1 cellular context compared by ENCODE assay signal in the genomic region with DNA sequence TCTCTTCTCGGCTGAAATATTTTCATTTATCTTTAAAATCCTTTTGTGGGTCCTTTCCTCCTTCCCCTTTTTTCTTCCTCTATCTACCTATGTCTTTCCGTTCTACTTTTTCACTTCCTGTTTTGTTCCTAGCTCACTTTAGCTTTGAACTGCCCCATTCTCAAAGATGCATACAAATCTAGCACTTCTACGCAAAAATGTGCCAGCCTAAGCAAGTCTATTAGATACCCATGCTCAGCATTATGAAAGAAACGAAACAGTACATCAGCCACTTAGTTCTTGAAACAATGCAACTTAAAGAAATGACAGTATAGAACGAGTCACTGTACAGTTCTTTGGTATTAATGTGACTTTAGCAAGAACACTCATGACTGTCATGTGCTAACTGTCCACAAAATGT.
TF ChIP-seq lines count a peak whose summit lies in the region.

No MANE protein-coding gene starts in this region.

TF ChIP-seq in K562, 482 proteins besides CTCF, POLR2A, EP300 and RAD21 (continued from another document):
- TF ChIP-seq, protein P1, sequence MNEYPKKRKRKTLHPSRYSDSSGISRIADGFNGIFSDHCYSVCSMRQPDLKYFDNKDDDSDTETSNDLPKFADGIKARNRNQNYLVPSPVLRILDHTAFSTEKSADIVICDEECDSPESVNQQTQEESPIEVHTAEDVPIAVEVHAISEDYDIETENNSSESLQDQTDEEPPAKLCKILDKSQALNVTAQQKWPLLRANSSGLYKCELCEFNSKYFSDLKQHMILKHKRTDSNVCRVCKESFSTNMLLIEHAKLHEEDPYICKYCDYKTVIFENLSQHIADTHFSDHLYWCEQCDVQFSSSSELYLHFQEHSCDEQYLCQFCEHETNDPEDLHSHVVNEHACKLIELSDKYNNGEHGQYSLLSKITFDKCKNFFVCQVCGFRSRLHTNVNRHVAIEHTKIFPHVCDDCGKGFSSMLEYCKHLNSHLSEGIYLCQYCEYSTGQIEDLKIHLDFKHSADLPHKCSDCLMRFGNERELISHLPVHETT (CRISPR knock-in tag; conservative IDR thresholded peaks at IDR 0.05 in 1 of 2, IDR thresholded peaks at IDR 0.05 in 1 of 2): no peak
- TF ChIP-seq, protein P2, sequence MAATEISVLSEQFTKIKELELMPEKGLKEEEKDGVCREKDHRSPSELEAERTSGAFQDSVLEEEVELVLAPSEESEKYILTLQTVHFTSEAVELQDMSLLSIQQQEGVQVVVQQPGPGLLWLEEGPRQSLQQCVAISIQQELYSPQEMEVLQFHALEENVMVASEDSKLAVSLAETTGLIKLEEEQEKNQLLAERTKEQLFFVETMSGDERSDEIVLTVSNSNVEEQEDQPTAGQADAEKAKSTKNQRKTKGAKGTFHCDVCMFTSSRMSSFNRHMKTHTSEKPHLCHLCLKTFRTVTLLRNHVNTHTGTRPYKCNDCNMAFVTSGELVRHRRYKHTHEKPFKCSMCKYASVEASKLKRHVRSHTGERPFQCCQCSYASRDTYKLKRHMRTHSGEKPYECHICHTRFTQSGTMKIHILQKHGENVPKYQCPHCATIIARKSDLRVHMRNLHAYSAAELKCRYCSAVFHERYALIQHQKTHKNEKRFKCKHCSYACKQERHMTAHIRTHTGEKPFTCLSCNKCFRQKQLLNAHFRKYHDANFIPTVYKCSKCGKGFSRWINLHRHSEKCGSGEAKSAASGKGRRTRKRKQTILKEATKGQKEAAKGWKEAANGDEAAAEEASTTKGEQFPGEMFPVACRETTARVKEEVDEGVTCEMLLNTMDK (IDR thresholded peaks at IDR 0.05; ENCODE audit: borderline replicate concordance, insufficient read depth, low read depth, low read length, poor library complexity, severe bottlenecking): no peak
- TF ChIP-seq SPI1 (IDR thresholded peaks at IDR 0.05; ENCODE audit: borderline replicate concordance, low read depth, low read length): peak; percentile 58; the same call in 1 of the 2 replicates
